In the genomic region with DNA sequence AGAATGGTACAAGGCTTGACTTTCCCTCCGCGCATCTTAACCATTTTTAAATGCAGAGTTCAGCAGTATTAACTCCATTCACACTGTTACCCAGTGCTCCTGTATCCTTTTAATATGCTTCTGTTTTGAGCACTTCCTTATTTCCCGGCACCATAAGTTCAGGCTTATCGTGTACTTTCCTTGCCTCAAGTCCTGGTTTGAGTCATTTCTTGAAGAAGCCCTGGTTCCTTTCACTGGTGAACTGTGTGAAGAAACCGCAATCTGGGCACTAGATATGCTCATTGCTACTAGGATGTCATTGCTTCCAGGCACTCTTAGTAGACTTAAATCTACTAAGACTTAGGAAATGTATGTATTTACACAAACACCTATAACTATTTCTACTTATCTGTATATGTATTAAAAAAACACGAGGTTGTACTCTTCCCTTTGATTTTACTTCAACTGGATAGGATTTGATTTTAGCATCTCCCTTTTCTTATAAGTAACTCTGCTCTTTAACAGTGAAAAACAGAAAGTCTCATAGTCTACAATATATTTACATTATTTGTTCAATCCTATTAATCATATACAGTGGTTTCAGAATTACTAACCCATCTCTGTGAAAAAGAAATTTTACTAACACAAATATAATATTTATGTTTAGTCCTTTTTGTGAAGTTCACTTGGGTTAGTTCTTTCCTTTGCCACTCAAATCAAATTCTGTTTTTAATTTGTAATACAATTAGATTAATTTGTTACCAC, we compare ENCODE assay signal across 9 cellular contexts.
A peak's percentile ranks its signal among the peaks of the same experiment; 100 is the strongest.
DNase-seq lines count a peak whose midpoint lies in the region; ATAC-seq and TF ChIP-seq lines count a peak whose summit lies in the region.
"Had no signal": no experiment of that assay in that cellular context is flagged by ENCODE, and none has a peak within 500 bp of the region (broad histone marks: within the 10 kb centered on the region; RNA-seq: fewer than 3 reads in every experiment).

No MANE protein-coding gene starts in this region.

- peaks cover 6% of the 10 kb centered on the region for H3K36me3 Mint-ChIP-seq in stimulated activated effector memory CD8-positive, alpha-beta T cell treated with anti-CD3 and anti-CD28 coated beads, Interleukin-12 subunit alpha, Interleukin-12 subunit beta, amount 100 ng/mL, for 72 hours
- H3K36me3 Mint-ChIP-seq in mesothelial cell of epicardium: peaks cover 3% of the 10 kb centered on the region

- ATAC-seq in GM19438 (IDR thresholded peaks at IDR 0.05; ENCODE audit: low read depth, unreplicated experiment) (peak; percentile 97), HG02852 (IDR thresholded peaks at IDR 0.05; ENCODE audit: unreplicated experiment) (peak; percentile 94)
- ATAC-seq in stimulated activated effector memory CD8-positive, alpha-beta T cell treated with anti-CD3 and anti-CD28 coated beads, Interleukin-12 subunit alpha, Interleukin-12 subunit beta, amount 100 ng/mL, for 72 hours: peak; percentile 89

- DNase-seq in KBM-7 (peak; percentile 61), Peyer's patch (no peak), mesothelial cell of epicardium (ENCODE audit: low spot score in 2 of 2, unreplicated experiment in 2 of 2) (no peak)
- DNase-seq in stimulated activated effector memory CD8-positive, alpha-beta T cell treated with anti-CD3 and anti-CD28 coated beads, Interleukin-12 subunit alpha, Interleukin-12 subunit beta, amount 100 ng/mL, for 72 hours (ENCODE audit: low spot score in 2 of 2): no peak
- DNase-seq in activated T-cell treated with anti-CD3 and anti-CD28 coated beads, Interleukin-2, amount 50 U/mL, for 1 hour: no peak
- DNase-seq: DND-41, ovary had no signal

- H3K9me3 Mint-ChIP-seq in stimulated activated effector memory CD8-positive, alpha-beta T cell treated with anti-CD3 and anti-CD28 coated beads, Interleukin-12 subunit alpha, Interleukin-12 subunit beta, amount 100 ng/mL, for 72 hours: no peaks in the 10 kb centered on the region
- H3K9me3 Mint-ChIP-seq in mesothelial cell of epicardium: peaks cover 5% of the 10 kb centered on the region

- peaks cover 38% of the 10 kb centered on the region for H3K4me1 Mint-ChIP-seq in stimulated activated effector memory CD8-positive, alpha-beta T cell treated with anti-CD3 and anti-CD28 coated beads, Interleukin-12 subunit alpha, Interleukin-12 subunit beta, amount 100 ng/mL, for 72 hours
- H3K4me1 Mint-ChIP-seq in mesothelial cell of epicardium: peaks cover 20% of the 10 kb centered on the region

- in situ Hi-C loops in KBM-7 (cut with MboI; ENCODE audit: low pct_unique_long_range_greater_than_20kb, low sequenced_read_pairs): no loop called here

- no peak overlapping the region for H3K27ac Mint-ChIP-seq in stimulated activated effector memory CD8-positive, alpha-beta T cell treated with anti-CD3 and anti-CD28 coated beads, Interleukin-12 subunit alpha, Interleukin-12 subunit beta, amount 100 ng/mL, for 72 hours
- no peak overlapping the region for H3K27ac Mint-ChIP-seq in mesothelial cell of epicardium

- H3K4me3 ChIP-seq in Peyer's patch: no peak overlapping the region
- H3K4me3 ChIP-seq: ovary had no signal

- H3K27me3 ChIP-seq in Peyer's patch: no peaks in the 10 kb centered on the region
- H3K27me3 ChIP-seq: ovary had no signal

- TF ChIP-seq POLR2A in Peyer's patch (IDR thresholded peaks at IDR 0.05): no peak

- no peaks in the 10 kb centered on the region for H3K4me1 ChIP-seq in Peyer's patch

- H3K27ac ChIP-seq in Peyer's patch: no peak overlapping the region
- H3K27ac ChIP-seq: ovary had no signal

- H3K36me3 ChIP-seq in Peyer's patch: no peaks in the 10 kb centered on the region
- H3K36me3 ChIP-seq: ovary had no signal

- TF ChIP-seq CTCF in Peyer's patch (IDR thresholded peaks at IDR 0.05) (no peak), mesothelial cell of epicardium (IDR thresholded peaks at IDR 0.05; ENCODE audit: unreplicated experiment) (no peak)

- no peaks in the 10 kb centered on the region for H3K27me3 Mint-ChIP-seq in mesothelial cell of epicardium (ENCODE audit: low read depth)

- H3K9me3 ChIP-seq in Peyer's patch: no peaks in the 10 kb centered on the region
- H3K9me3 ChIP-seq: ovary had no signal

- no peak overlapping the region for H3K4me3 Mint-ChIP-seq in stimulated activated effector memory CD8-positive, alpha-beta T cell treated with anti-CD3 and anti-CD28 coated beads, Interleukin-12 subunit alpha, Interleukin-12 subunit beta, amount 100 ng/mL, for 72 hours
- no peak overlapping the region for H3K4me3 Mint-ChIP-seq in mesothelial cell of epicardium
